In genomic region chr20:32707691-32708581, GRCh38 we compare ENCODE assay signal across 1 cellular context.
TF ChIP-seq lines count a peak whose summit lies in the region.

No MANE protein-coding gene starts in this region.

TF ChIP-seq in SK-N-SH treated with all-trans-retinoic acid at 6 μM for 48 hours, 23 proteins besides CTCF, POLR2A, EP300 and RAD21 (continued from another document):
- TF ChIP-seq CREB5 (CRISPR knock-in tag; IDR thresholded peaks at IDR 0.05; ENCODE audit: low read depth) = no peak
